11 cellular contexts compared by ENCODE assay signal in genomic region chr13:32041429-32041828, GRCh38. TPM values are rescaled to one million over a fixed set of nuclear protein-coding genes. Genes with fewer than 3 reads are reported as not detected.
A peak's percentile ranks its signal among the peaks of the same experiment; 100 is the strongest.
DNase-seq lines count a peak whose midpoint lies in the region; ATAC-seq, FAIRE-seq and TF ChIP-seq lines count a peak whose summit lies in the region.
"Had no signal": no experiment of that assay in that cellular context is flagged by ENCODE, and none has a peak within 500 bp of the region (broad histone marks: within the 10 kb centered on the region; RNA-seq: fewer than 3 reads in every experiment).

No MANE protein-coding gene starts in this region.

- peaks cover 4% of the 10 kb centered on the region for H3K27me3 Mint-ChIP-seq in glutamatergic neuron (ENCODE audit: unreplicated experiment)

- ATAC-seq in HG02798 (IDR thresholded peaks at IDR 0.05; ENCODE audit: poor library complexity, unreplicated experiment) (peak; percentile 76), HG03521 (IDR thresholded peaks at IDR 0.05; ENCODE audit: unreplicated experiment) (peak; percentile 50)

- peaks cover 4% of the 10 kb centered on the region for H3K4me1 Mint-ChIP-seq in glutamatergic neuron (ENCODE audit: low read depth, unreplicated experiment)

- TF ChIP-seq CTCF in glutamatergic neuron (IDR thresholded peaks at IDR 0.05; ENCODE audit: partially characterized antibody, unreplicated experiment), result no peak

- H3K27ac Mint-ChIP-seq in glutamatergic neuron (ENCODE audit: unreplicated experiment), result no peak overlapping the region

- no peak for TF ChIP-seq POLR2A in GM12891 (IDR thresholded peaks at IDR 0.05; ENCODE audit: low read depth, low read length)

- peaks cover 2% of the 10 kb centered on the region for H3K9me3 Mint-ChIP-seq in glutamatergic neuron (ENCODE audit: unreplicated experiment)

- no peak for DNase-seq in GM12891 (ENCODE audit: insufficient read length, low spot score)
- DNase-seq in GM19240 (ENCODE audit: insufficient read length, low spot score), result peak; percentile 18
- no peak for DNase-seq in effector CD4-positive, alpha-beta T cell
- DNase-seq in stimulated activated CD4-positive, alpha-beta T cell treated with anti-CD3 and anti-CD28 coated beads, Interleukin-12 subunit alpha, Interleukin-12 subunit beta, amount 100 ng/mL, for 4 hours, result no peak
- DNase-seq in glutamatergic neuron, result no peak
- DNase-seq in occipital lobe (lab: John Stamatoyannopoulos, UW), result no peak
- DNase-seq: NCI-H1092, NCI-H82 had no signal

- no peak overlapping the region for H3K4me3 Mint-ChIP-seq in glutamatergic neuron (ENCODE audit: unreplicated experiment)

- FAIRE-seq in GM12891 (lab: Jason Lieb, UNC), result peak; percentile 66
- FAIRE-seq: keratinocyte had no signal

- peaks cover 9% of the 10 kb centered on the region for H3K36me3 Mint-ChIP-seq in glutamatergic neuron (ENCODE audit: unreplicated experiment)

TF ChIP-seq in GM12891, 5 proteins besides CTCF, POLR2A, EP300 and RAD21:
- TF ChIP-seq POU2F2 (IDR thresholded peaks at IDR 0.05; ENCODE audit: low read depth, low read length), result no peak
- no peak for TF ChIP-seq SPI1 (IDR thresholded peaks at IDR 0.05; ENCODE audit: low read depth, low read length)
- no peak for TF ChIP-seq POLR2AphosphoS5 (IDR thresholded peaks at IDR 0.05; ENCODE audit: low read depth, low read length)
- TF ChIP-seq TAF1 (IDR thresholded peaks at IDR 0.05; ENCODE audit: low read depth, low read length), result no peak
- TF ChIP-seq PAX5 (IDR thresholded peaks at IDR 0.05; ENCODE audit: insufficient read depth, low read length, severe bottlenecking), result no peak

RNA-seq across cellular contexts. Expression of gene FRY, which starts 9.9 kb away (rescaled TPM):
- polyA plus RNA-seq in GM12891 (2012; ENCODE audit: low read depth, missing spikeins), result 3.0 TPM
- total RNA-seq in glutamatergic neuron (ENCODE audit: unreplicated experiment), result 83.6 TPM
- 75.6 TPM for total RNA-seq in occipital lobe
